ENCODE assay signal across 13 cellular contexts in genomic region chr2:120398051-120398960, GRCh38. TPM values are rescaled to one million over a fixed set of nuclear protein-coding genes. Genes with fewer than 3 reads are reported as not detected.
A peak's percentile ranks its signal among the peaks of the same experiment; 100 is the strongest.
DNase-seq lines count a peak whose midpoint lies in the region; ATAC-seq and TF ChIP-seq lines count a peak whose summit lies in the region.
"Had no signal": no experiment of that assay in that cellular context is flagged by ENCODE, and none has a peak within 500 bp of the region (broad histone marks: within the 10 kb centered on the region; RNA-seq: fewer than 3 reads in every experiment).

No MANE protein-coding gene starts in this region.

- H3K27me3 ChIP-seq in breast epithelium: no peaks in the 10 kb centered on the region

- intact Hi-C loops in breast epithelium (cut with DNase I; ENCODE audit: low total_unique reads): no loop called here

- H3K36me3 ChIP-seq in breast epithelium: no peaks in the 10 kb centered on the region

- no peaks in the 10 kb centered on the region for H3K4me1 ChIP-seq in breast epithelium

- DNase-seq in AG08395 (ENCODE audit: low spot score): peak; percentile 53
- peak; percentile 67 for DNase-seq in GM03348 (ENCODE audit: low spot score)
- DNase-seq in breast epithelium (ENCODE audit: low spot score in 2 of 2): peak in 1 of 2 donors; percentile 48
- peak; percentile 62 for DNase-seq in myocyte (ENCODE audit: low read depth)
- no peak for DNase-seq in DMS79 treated with DMSO at 0.1 percent for 48 hours (lab: John Stamatoyannopoulos, UW)
- DNase-seq in D341Med (ENCODE audit: low spot score): no peak
- no peak for DNase-seq in NCI-H2196 (lab: John Stamatoyannopoulos, UW; ENCODE audit: unreplicated experiment)
- DNase-seq: CD4-positive, alpha-beta memory T cell; naive thymus-derived CD4-positive, alpha-beta T cell; NCI-H2081; OCI-M1 had no signal

- TF ChIP-seq POLR2A in breast epithelium (IDR thresholded peaks at IDR 0.05): no peak

- ATAC-seq in GM21723 (IDR thresholded peaks at IDR 0.05; ENCODE audit: unreplicated experiment): no peak
- ATAC-seq: K562; naive thymus-derived CD4-positive, alpha-beta T cell had no signal

- no peak for TF ChIP-seq CTCF in breast epithelium (IDR thresholded peaks at IDR 0.05)

- H3K27ac ChIP-seq in breast epithelium: peak overlapping the region; percentile 28 to 64

- H3K9me3 ChIP-seq in breast epithelium: no peaks in the 10 kb centered on the region

- H3K4me3 ChIP-seq in breast epithelium: no peak overlapping the region
- H3K4me3 ChIP-seq: K562 had no signal

RNA-seq across cellular contexts. Expression of gene INHBB, which starts 52.4 kb away (rescaled TPM):
- 10 to 100 TPM; 35.0 to 60.6 (median 42.3) TPM for total RNA-seq in breast epithelium
- total RNA-seq in myocyte: 0.27 and 0.36 TPM in 2 replicates
- polyA plus RNA-seq in myocyte (2012): 15.1 TPM
- total RNA-seq: CD4-positive, alpha-beta memory T cell; K562; naive thymus-derived CD4-positive, alpha-beta T cell had no signal
- polyA plus RNA-seq: CD4-positive, alpha-beta memory T cell; K562; naive thymus-derived CD4-positive, alpha-beta T cell had no signal

Comparison
In these comparisons a context has a peak if more than half of its experiments do, and no peak if none do; other contexts are left out.
1. DNase-seq: peak in AG08395 (single experiment), GM03348 (single experiment) and myocyte (single experiment); none in DMS79 treated with DMSO at 0.1 percent for 48 hours (single experiment), D341Med (single experiment) and NCI-H2196 (single experiment).
2. RNA of gene INHBB, which starts 52.4 kb away (total RNA-seq): 35.0 to 60.6 TPM in breast epithelium; 0.27 to 0.36 TPM in myocyte; every median in the first group is over 10 times any median in the second.